13 cellular contexts compared by ENCODE assay signal in genomic region chr4:72084587-72085011, GRCh38. TPM values are rescaled to one million over a fixed set of nuclear protein-coding genes. Genes with fewer than 3 reads are reported as not detected.
A peak's percentile ranks its signal among the peaks of the same experiment; 100 is the strongest.
DNase-seq lines count a peak whose midpoint lies in the region; ATAC-seq, FAIRE-seq and TF ChIP-seq lines count a peak whose summit lies in the region.
"Had no signal": no experiment of that assay in that cellular context is flagged by ENCODE, and none has a peak within 500 bp of the region (broad histone marks: within the 10 kb centered on the region; RNA-seq: fewer than 3 reads in every experiment).

No MANE protein-coding gene starts in this region.

- POLR2A ChIA-PET in Caco-2 (lab: Charles Lee): no interaction called here
- POLR2A ChIA-PET in A673 (lab: Charles Lee; ENCODE audit: low non-redundant PET): no interaction called here

- peaks cover 30% of the 10 kb centered on the region for H3K4me1 Mint-ChIP-seq in Caco-2 (ENCODE audit: low read depth, unreplicated experiment)
- H3K4me1 Mint-ChIP-seq: activated CD4-positive, alpha-beta T cell treated with anti-CD3 and anti-CD28 coated beads for 36 hours; activated naive CD4-positive, alpha-beta T cell treated with anti-CD3 and anti-CD28 coated beads, Interleukin-2, amount 10 ng/mL, durations not matched to agents 7 days and 5 days had no signal

- CTCF ChIA-PET in Caco-2 (lab: Charles Lee): no interaction called here
- CTCF ChIA-PET in A673 (lab: Charles Lee): no interaction called here

- H3K4me3 ChIP-seq in Caco-2 (ENCODE audit: low read depth, low read length) (no peak overlapping the region), esophagus squamous epithelium (no peak overlapping the region), A673 (ENCODE audit: low read depth, low read length, poor library complexity, severe bottlenecking) (no peak overlapping the region), mucosa of descending colon (no peak overlapping the region)

- H3K4me3 Mint-ChIP-seq in Caco-2 (ENCODE audit: unreplicated experiment): no peak overlapping the region
- H3K4me3 Mint-ChIP-seq: activated CD4-positive, alpha-beta T cell treated with anti-CD3 and anti-CD28 coated beads for 36 hours; activated naive CD4-positive, alpha-beta T cell treated with anti-CD3 and anti-CD28 coated beads, Interleukin-2, amount 10 ng/mL, durations not matched to agents 7 days and 5 days; effector memory CD8-positive, alpha-beta T cell had no signal

- H3K4me1 ChIP-seq in Caco-2 (peaks cover 8% of the 10 kb centered on the region; the same call in 1 of the 2 replicates), esophagus squamous epithelium (no peaks in the 10 kb centered on the region), A673 (ENCODE audit: insufficient read depth, low read length, poor library complexity, severe bottlenecking) (no peaks in the 10 kb centered on the region), mucosa of descending colon (ENCODE audit: low read depth) (no peaks in the 10 kb centered on the region)

- FAIRE-seq in RCC 7860 (lab: Jason Lieb, UNC): no peak

- H3K27ac ChIP-seq in esophagus squamous epithelium (no peak overlapping the region), A673 (ENCODE audit: low read depth, low read length, poor library complexity, severe bottlenecking) (no peak overlapping the region)

- H3K27ac Mint-ChIP-seq in Caco-2 (ENCODE audit: unreplicated experiment): no peak overlapping the region
- H3K27ac Mint-ChIP-seq: activated CD4-positive, alpha-beta T cell treated with anti-CD3 and anti-CD28 coated beads for 36 hours; activated naive CD4-positive, alpha-beta T cell treated with anti-CD3 and anti-CD28 coated beads, Interleukin-2, amount 10 ng/mL, durations not matched to agents 7 days and 5 days; effector memory CD8-positive, alpha-beta T cell had no signal

- no peaks in the 10 kb centered on the region for H3K27me3 Mint-ChIP-seq in Caco-2 (ENCODE audit: insufficient read depth, unreplicated experiment)
- H3K27me3 Mint-ChIP-seq: activated CD4-positive, alpha-beta T cell treated with anti-CD3 and anti-CD28 coated beads for 36 hours; activated naive CD4-positive, alpha-beta T cell treated with anti-CD3 and anti-CD28 coated beads, Interleukin-2, amount 10 ng/mL, durations not matched to agents 7 days and 5 days; effector memory CD8-positive, alpha-beta T cell had no signal

- H3K36me3 ChIP-seq in Caco-2 (ENCODE audit: control insufficient read depth, insufficient read depth, low read length) (no peaks in the 10 kb centered on the region), esophagus squamous epithelium (no peaks in the 10 kb centered on the region), A673 (ENCODE audit: insufficient read depth, low read length, poor library complexity, severe bottlenecking) (no peaks in the 10 kb centered on the region), mucosa of descending colon (ENCODE audit: low read depth) (no peaks in the 10 kb centered on the region)

- DNase-seq in Caco-2 (peak; percentile 7 to 35), RCC 7860 (ENCODE audit: low spot score) (peak; percentile 26), esophagus squamous epithelium (lab: John Stamatoyannopoulos, UW) (no peak), A673 (ENCODE audit: low spot score) (no peak), mucosa of descending colon (no peak)
- DNase-seq: activated CD4-positive, alpha-beta T cell treated with anti-CD3 and anti-CD28 coated beads for 36 hours; activated naive CD4-positive, alpha-beta T cell treated with anti-CD3 and anti-CD28 coated beads, Interleukin-2, amount 10 ng/mL, durations not matched to agents 7 days and 5 days; effector memory CD8-positive, alpha-beta T cell; NCI-H187; Right ventricle myocardium superior had no signal

- no TSS peak for BruUV-seq in Caco-2 (replicated peaks; lab: Mats Ljungman, UMichigan)
- BruUV-seq in A673 (replicated peaks; lab: Mats Ljungman, UMichigan): no TSS peak

- intact Hi-C loops in Caco-2 (cut with micrococcal nuclease; ENCODE audit: unreplicated experiment) (no loop called here), esophagus squamous epithelium (cut with DNase I) (no loop called here), A673 (cut with micrococcal nuclease; ENCODE audit: unreplicated experiment) (no loop called here), mucosa of descending colon (cut with DNase I, micrococcal nuclease) (no loop called here)

- TF ChIP-seq CTCF in Caco-2 (IDR thresholded peaks at IDR 0.05; ENCODE audit: insufficient read depth in 1 of 2, low read depth in 1 of 2, low read length in 1 of 2, severe bottlenecking in 1 of 2, unreplicated experiment in 1 of 2) (no peak), esophagus squamous epithelium (IDR thresholded peaks at IDR 0.05) (no peak), A673 (conservative IDR thresholded peaks at IDR 0.05; ENCODE audit: low read depth, low read length) (no peak), mucosa of descending colon (IDR thresholded peaks at IDR 0.05) (no peak)

- ATAC-seq in GM19351 (IDR thresholded peaks at IDR 0.05; ENCODE audit: unreplicated experiment): peak; percentile 78
- peak; percentile 69 for ATAC-seq in HG02870 (IDR thresholded peaks at IDR 0.05; ENCODE audit: unreplicated experiment)
- no peak for ATAC-seq in mucosa of descending colon
- no peak for ATAC-seq in GM19328 (IDR thresholded peaks at IDR 0.05; ENCODE audit: unreplicated experiment)
- ATAC-seq: activated CD4-positive, alpha-beta T cell treated with anti-CD3 and anti-CD28 coated beads for 36 hours; effector memory CD8-positive, alpha-beta T cell had no signal

- no peaks in the 10 kb centered on the region for H3K9me3 Mint-ChIP-seq in Caco-2 (ENCODE audit: unreplicated experiment)
- H3K9me3 Mint-ChIP-seq: activated naive CD4-positive, alpha-beta T cell treated with anti-CD3 and anti-CD28 coated beads, Interleukin-2, amount 10 ng/mL, durations not matched to agents 7 days and 5 days had no signal

- no peaks in the 10 kb centered on the region for H3K36me3 Mint-ChIP-seq in Caco-2 (ENCODE audit: insufficient read depth, unreplicated experiment)
- H3K36me3 Mint-ChIP-seq: activated naive CD4-positive, alpha-beta T cell treated with anti-CD3 and anti-CD28 coated beads, Interleukin-2, amount 10 ng/mL, durations not matched to agents 7 days and 5 days had no signal

- 16 to 17% methylated on average over 3 of the region's 3 CpGs for WGBS in esophagus squamous epithelium, 2 donors

- H3K9me3 ChIP-seq in Caco-2 (no peaks in the 10 kb centered on the region), esophagus squamous epithelium (no peaks in the 10 kb centered on the region), A673 (ENCODE audit: low read depth, low read length, poor library complexity, severe bottlenecking) (no peaks in the 10 kb centered on the region), mucosa of descending colon (no peaks in the 10 kb centered on the region)

- H3K27me3 ChIP-seq in Caco-2 (replicated peaks; ENCODE audit: control insufficient read depth, insufficient read depth, low read length) (no peaks in the 10 kb centered on the region), esophagus squamous epithelium (no peaks in the 10 kb centered on the region), A673 (replicated peaks; ENCODE audit: insufficient read depth, low read depth, low read length, poor library complexity) (no peaks in the 10 kb centered on the region)

- no peak for TF ChIP-seq POLR2A in esophagus squamous epithelium (IDR thresholded peaks at IDR 0.05)

RNA-seq across cellular contexts. Expression of gene NPFFR2, which starts 52.8 kb away (rescaled TPM):
- total RNA-seq in Caco-2 (2022) (not detected in 2 replicates), esophagus squamous epithelium (not detected), A673 (2021) (not detected in 2 replicates), mucosa of descending colon (not detected)
- total RNA-seq: activated CD4-positive, alpha-beta T cell treated with anti-CD3 and anti-CD28 coated beads for 36 hours; Right ventricle myocardium superior had no signal

Comparison
In these comparisons a context has a peak if more than half of its experiments do, and no peak if none do; other contexts are left out.
1. DNase-seq: peak in Caco-2 (2 of 2) and RCC 7860 (single experiment); none in esophagus squamous epithelium (single experiment), A673 (single experiment) and mucosa of descending colon (0 of 3).
2. ATAC-seq: peak in GM19351 (single experiment) and HG02870 (single experiment); none in mucosa of descending colon (single experiment) and GM19328 (single experiment).